Comparison of ENCODE assay signal across 15 cellular contexts in genomic region chrX:15579778-15580747, GRCh38. TPM values are rescaled to one million over a fixed set of nuclear protein-coding genes. Genes with fewer than 3 reads are reported as not detected.
DNase-seq lines count a peak whose midpoint lies in the region; ATAC-seq, FAIRE-seq and TF ChIP-seq lines count a peak whose summit lies in the region.
"Had no signal": no experiment of that assay in that cellular context is flagged by ENCODE, and none has a peak within 500 bp of the region (broad histone marks: within the 10 kb centered on the region; RNA-seq: fewer than 3 reads in every experiment).

No MANE protein-coding gene starts in this region.

- no peak overlapping the region for H3K14ac ChIP-seq in IMR-90 (replicated peaks; ENCODE audit: low read depth, low read length)

- no peak overlapping the region for H2BK20ac ChIP-seq in IMR-90 (ENCODE audit: low read depth, low read length)

- H2AK5ac ChIP-seq in IMR-90 (ENCODE audit: low read depth, low read length): no peak overlapping the region

- H3K36me3 ChIP-seq in IMR-90 (ENCODE audit: control insufficient read depth, insufficient read depth, low read length): no peaks in the 10 kb centered on the region
- H3K36me3 ChIP-seq in bronchial epithelial cell (ENCODE audit: control insufficient read depth, insufficient read depth, low read length): no peaks in the 10 kb centered on the region
- H3K36me3 ChIP-seq: neutrophil had no signal

- H3K4me3 ChIP-seq in IMR-90 (ENCODE audit: insufficient read depth, low read depth, low read length): no peak overlapping the region
- H3K4me3 ChIP-seq in bronchial epithelial cell (ENCODE audit: low read depth, low read length): no peak overlapping the region
- H3K4me3 ChIP-seq in right cardiac atrium (ENCODE audit: low read length): no peak overlapping the region
- H3K4me3 ChIP-seq in lower leg skin (ENCODE audit: low read depth, poor library complexity, severe bottlenecking): no peak overlapping the region

- no peak for FAIRE-seq in bronchial epithelial cell (lab: Jason Lieb, UNC)

- BruUV-seq in IMR-90 (replicated peaks; lab: Mats Ljungman, UMichigan): no TSS peak

- H3K23ac ChIP-seq in IMR-90 (ENCODE audit: low read depth, low read length): no peak overlapping the region

- H3K4me1 ChIP-seq in IMR-90 (ENCODE audit: control insufficient read depth, insufficient read depth, low read length) (no peaks in the 10 kb centered on the region), right cardiac atrium (ENCODE audit: control insufficient read depth, insufficient read depth, low read length) (peaks cover 1% of the 10 kb centered on the region)

- CTCF ChIA-PET in IMR-90 (lab: Yijun Ruan, JAX): no interaction called here

- no peaks in the 10 kb centered on the region for H3K9me1 ChIP-seq in IMR-90 (ENCODE audit: insufficient read depth, low read length)

- no peak overlapping the region for H4K8ac ChIP-seq in IMR-90 (ENCODE audit: low read depth in 2 of 2, low read length in 2 of 2)

- no peak overlapping the region for H3K56ac ChIP-seq in IMR-90 (ENCODE audit: extremely low read depth, insufficient read depth, low read length)

- 23% methylated on average over 2 of the region's 5 CpGs; no CpG with 5 or more reads in 1 of the 2 experiments for WGBS in IMR-90 (ENCODE audit: extremely low coverage in 2 of 2, insufficient read length in 1 of 2), 2 experiments
- WGBS in right cardiac atrium: 41% methylated on average over 5 of the region's 5 CpGs
- 38 to 51% methylated on average over 5 of the region's 5 CpGs for WGBS in lower leg skin, 2 donors

- no peak overlapping the region for H3K4me2 ChIP-seq in IMR-90 (ENCODE audit: low read depth, low read length)

- no peak overlapping the region for H2AFZ ChIP-seq in IMR-90 (replicated peaks; ENCODE audit: low read length, poor library complexity)

- TF ChIP-seq POLR2A in IMR-90 (IDR thresholded peaks at IDR 0.05; ENCODE audit: low read depth, low read length) (no peak), lower leg skin (IDR thresholded peaks at IDR 0.05) (no peak)

- in situ Hi-C loops in IMR-90 (cut with MboI; ENCODE audit: low sequenced_read_pairs): no loop called here

- intact Hi-C loops in IMR-90 (cut with micrococcal nuclease): no loop called here
- intact Hi-C loops in right cardiac atrium (cut with DNase I): no loop called here
- intact Hi-C loops in lower leg skin (cut with DNase I; ENCODE audit: low total_unique reads): no loop called here

- H3K18ac ChIP-seq in IMR-90 (ENCODE audit: low read depth, low read length): no peak overlapping the region

- no peak for TF ChIP-seq RAD21 in IMR-90 (IDR thresholded peaks at IDR 0.05; ENCODE audit: low read length)

- no peaks in the 10 kb centered on the region for H3K79me1 ChIP-seq in IMR-90 (ENCODE audit: low read depth in 1 of 2, low read length in 2 of 2)

- no peak for ATAC-seq in IMR-90 (ENCODE audit: low read depth)
- peak; percentile 97 to 99 for ATAC-seq in right cardiac atrium

- no peak overlapping the region for H3K9ac ChIP-seq in IMR-90 (ENCODE audit: low read depth, low read length)

- POLR2A ChIA-PET in IMR-90 (lab: Charles Lee; ENCODE audit: unreplicated experiment): no interaction called here

- no peaks in the 10 kb centered on the region for H4K20me1 ChIP-seq in IMR-90 (ENCODE audit: insufficient read depth, low read length)

- no peak overlapping the region for H3K27ac ChIP-seq in IMR-90 (ENCODE audit: insufficient read depth, low read length)
- H3K27ac ChIP-seq in right cardiac atrium (ENCODE audit: low read length): peak overlapping the region; percentile 64
- H3K27ac ChIP-seq: neutrophil had no signal

- dilution Hi-C loops in IMR-90 (cut with HindIII; ENCODE audit: low sequenced_read_pairs, unreplicated experiment): no loop called here

- no peak overlapping the region for H2BK120ac ChIP-seq in IMR-90 (ENCODE audit: low read depth, low read length)

- no peak overlapping the region for H4K5ac ChIP-seq in IMR-90 (ENCODE audit: low read depth, low read length)

- H3K27me3 ChIP-seq in IMR-90 (ENCODE audit: control insufficient read depth, insufficient read depth, low read length) (peaks cover 5% of the 10 kb centered on the region), bronchial epithelial cell (ENCODE audit: control insufficient read depth, insufficient read depth, low read length) (no peaks in the 10 kb centered on the region), right cardiac atrium (ENCODE audit: control insufficient read depth, insufficient read depth) (no peaks in the 10 kb centered on the region)
- H3K27me3 ChIP-seq: neutrophil had no signal

- no peak overlapping the region for H3K4ac ChIP-seq in IMR-90 (ENCODE audit: low read depth, low read length)

- TF ChIP-seq CTCF in IMR-90 (conservative IDR thresholded peaks at IDR 0.05; ENCODE audit: low read depth, low read length): no peak
- no peak for TF ChIP-seq CTCF in bronchial epithelial cell (IDR thresholded peaks at IDR 0.05; ENCODE audit: insufficient read depth, low read length, severe bottlenecking)
- no peak for TF ChIP-seq CTCF in lower leg skin (IDR thresholded peaks at IDR 0.05)

- no peak overlapping the region for H2AK9ac ChIP-seq in IMR-90 (replicated peaks; ENCODE audit: low read depth, low read length, poor library complexity)

- DNase-seq in IMR-90: peak; percentile 4
- DNase-seq in bronchial epithelial cell (ENCODE audit: low read depth): peak; percentile 65
- DNase-seq in right cardiac atrium: peak; percentile 73 to 86 (median 75)
- peak; percentile 32 for DNase-seq in renal cortical epithelial cell (ENCODE audit: low read depth)
- no peak for DNase-seq in AG08395 (ENCODE audit: low spot score)
- no peak for DNase-seq in activated naive CD4-positive, alpha-beta T cell treated with Interleukin-2 at 50 U/mL for 16 hours
- no peak for DNase-seq in C1 segment of cervical spinal cord (lab: John Stamatoyannopoulos, UW)
- DNase-seq in lower leg skin (ENCODE audit: low spot score in 2 of 2): no peak
- DNase-seq: GF-D8; NCI-H526; SIG-M5; stimulated activated CD4-positive, alpha-beta T cell treated with anti-CD3 and anti-CD28 coated beads, Interleukin-15, amount 100 ng/mL, for 24 hours; stimulated activated CD8-positive, alpha-beta memory T cell treated with anti-CD3 and anti-CD28 coated beads, Interleukin-4, amount 100 ng/mL, for 48 hours had no signal

- H3K9me3 ChIP-seq in IMR-90 (ENCODE audit: control insufficient read depth, insufficient read depth, low read length) (no peaks in the 10 kb centered on the region), right cardiac atrium (ENCODE audit: control insufficient read depth, low read length) (no peaks in the 10 kb centered on the region)
- H3K9me3 ChIP-seq: neutrophil had no signal

- no peak overlapping the region for H2BK15ac ChIP-seq in IMR-90 (ENCODE audit: low read depth, low read length)

- H4K91ac ChIP-seq in IMR-90 (ENCODE audit: insufficient read depth, low read depth, low read length): no peak overlapping the region

- no peak overlapping the region for H2BK5ac ChIP-seq in IMR-90 (ENCODE audit: low read depth, low read length, poor library complexity, severe bottlenecking)

TF ChIP-seq in IMR-90, 13 proteins besides CTCF, POLR2A, EP300 and RAD21:
- TF ChIP-seq SMC3 (IDR thresholded peaks at IDR 0.05; ENCODE audit: low read depth, low read length) (no peak), RCOR1 (IDR thresholded peaks at IDR 0.05; ENCODE audit: insufficient replicate concordance, low read length) (no peak), MAZ (IDR thresholded peaks at IDR 0.05; ENCODE audit: borderline replicate concordance, low read depth, low read length) (no peak), RFX5 (IDR thresholded peaks at IDR 0.05; ENCODE audit: low read depth, low read length) (no peak), USF2 (IDR thresholded peaks at IDR 0.05; ENCODE audit: low read depth, low read length) (no peak), FOS (IDR thresholded peaks at IDR 0.05; ENCODE audit: low read depth, low read length) (no peak), CEBPB (IDR thresholded peaks at IDR 0.05; ENCODE audit: low read depth, low read length) (no peak), MXI1 (IDR thresholded peaks at IDR 0.05; ENCODE audit: borderline replicate concordance, low read depth, low read length) (no peak), NFE2L2 (IDR thresholded peaks at IDR 0.05; ENCODE audit: low read depth, low read length) (no peak), MAFK (IDR thresholded peaks at IDR 0.05; ENCODE audit: low read depth, low read length) (no peak)

RNA-seq across cellular contexts. Expression of gene ACE2, which starts 20.7 kb away (rescaled TPM):
- total RNA-seq in IMR-90 (2012; rRNA removed) (not detected in 2 replicates), bronchial epithelial cell (1.2 TPM in 1 of 2 replicates, not detected in the other), right cardiac atrium (10 to 100 TPM in 1 of 4 donors, 1 to 10 TPM in 3; 4.5 to 10.7 (median 5.7) TPM), renal cortical epithelial cell (0.35 and 3.0 TPM in 2 replicates), lower leg skin (1 to 10 TPM in 2 of 4 donors, under 1 TPM in 2; 0.64 to 1.5 (median 0.83) TPM)
- polyA plus RNA-seq in IMR-90 (2012; rRNA removed) (not detected in 2 replicates), right cardiac atrium (3.6 TPM)
- not detected in 2 replicates for polyA plus RNA-seq in IMR-90 (2012; cell fraction: cytosol; rRNA removed)
- not detected in 2 replicates for polyA plus RNA-seq in IMR-90 (2012; cell fraction: nucleus; rRNA removed; ENCODE audit: low replicate concordance)
- polyA plus RNA-seq: BJ had no signal

Comparison
In these comparisons a context has a peak if more than half of its experiments do, and no peak if none do; other contexts are left out.
1. DNase-seq: peak in IMR-90 (single experiment), bronchial epithelial cell (single experiment), right cardiac atrium (3 of 3) and renal cortical epithelial cell (single experiment); none in AG08395 (single experiment), activated naive CD4-positive, alpha-beta T cell treated with Interleukin-2 at 50 U/mL for 16 hours (single experiment), C1 segment of cervical spinal cord (0 of 14) and lower leg skin (0 of 2).